In genomic region chr2:34308140-34308539, GRCh38 we compare ENCODE assay signal across 29 cellular contexts.
"Had no signal": no experiment of that assay in that cellular context is flagged by ENCODE, and none has a peak within 500 bp of the region (broad histone marks: within the 10 kb centered on the region; RNA-seq: fewer than 3 reads in every experiment).

No MANE protein-coding gene starts in this region.

- H3K36me3 Mint-ChIP-seq: activated naive CD4-positive, alpha-beta T cell treated with anti-CD3 and anti-CD28 coated beads, Interleukin-2, amount 50 U/mL, for 24 hours; activated naive CD8-positive, alpha-beta T cell treated with anti-CD3 and anti-CD28 coated beads, Interleukin-2, amount 10 ng/mL, durations not matched to agents 7 days and 5 days had no signal

- H3K9me3 ChIP-seq: ascending aorta, esophagus squamous epithelium had no signal

- H3K36me3 ChIP-seq: ascending aorta, brain microvascular endothelial cell, esophagus squamous epithelium, WERI-Rb-1 had no signal

- H3K9me3 Mint-ChIP-seq: activated CD4-positive, alpha-beta T cell treated with anti-CD3 and anti-CD28 coated beads, Interleukin-2, amount 10 ng/mL, durations not matched to agents 24 days and 14 days; activated naive CD4-positive, alpha-beta T cell treated with anti-CD3 and anti-CD28 coated beads, Interleukin-2, amount 50 U/mL, for 24 hours had no signal

- DNase-seq: activated B cell treated with CpG ODN at 0.5 μM for 24 hours; activated CD4-positive, alpha-beta memory T cell treated with anti-CD3 and anti-CD28 coated beads, Interleukin-2, amount 10 ng/mL, durations not matched to agents 7 days and 5 days; activated CD4-positive, alpha-beta T cell treated with anti-CD3 and anti-CD28 coated beads, Interleukin-2, amount 10 ng/mL, durations not matched to agents 24 days and 14 days; activated CD8-positive, alpha-beta memory T cell treated with anti-CD3 and anti-CD28 coated beads, Interleukin-2, amount 50 U/mL, for 48 hours; activated effector memory CD4-positive, alpha-beta T cell treated with Interleukin-2 at 50 U/mL for 16 hours; activated gamma-delta T cell treated with Interleukin-2 at 50 U/mL for 16 hours; activated naive CD4-positive, alpha-beta T cell treated with anti-CD3 and anti-CD28 coated beads for 36 hours; activated naive CD8-positive, alpha-beta T cell treated with anti-CD3 and anti-CD28 coated beads, Interleukin-2, amount 10 ng/mL, durations not matched to agents 7 days and 5 days; activated T-cell treated with anti-CD3 and anti-CD28 coated beads for 4 hours; activated T-cell treated with anti-CD3 and anti-CD28 coated beads, Interleukin-2, amount 50 U/mL, for 24 hours; activated T-cell treated with anti-CD3 and anti-CD28 coated beads, Interleukin-2, amount 50 U/mL, for 72 hours; brain microvascular endothelial cell; dorsolateral prefrontal cortex; effector memory CD4-positive, alpha-beta T cell; erythroblast; esophagus squamous epithelium; head of caudate nucleus; T-helper 1 cell; T-helper 17 cell; T1000; WERI-Rb-1 had no signal

- H3K27me3 Mint-ChIP-seq: activated B cell treated with CpG ODN at 0.5 μM for 24 hours; activated CD4-positive, alpha-beta memory T cell treated with anti-CD3 and anti-CD28 coated beads, Interleukin-2, amount 10 ng/mL, durations not matched to agents 7 days and 5 days; activated CD4-positive, alpha-beta T cell treated with anti-CD3 and anti-CD28 coated beads, Interleukin-2, amount 10 ng/mL, durations not matched to agents 24 days and 14 days; activated naive CD4-positive, alpha-beta T cell treated with anti-CD3 and anti-CD28 coated beads, Interleukin-2, amount 50 U/mL, for 24 hours; activated T-cell treated with anti-CD3 and anti-CD28 coated beads, Interleukin-2, amount 50 U/mL, for 24 hours; central memory CD8-positive, alpha-beta T cell; dendritic cell treated with granulocyte-macrophage colony-stimulating factor and Interleukin-4, amounts not matched to agents 40 ng/mL and 50 ng/mL, for 4 days; T-helper 17 cell had no signal

- H3K4me1 ChIP-seq: ascending aorta, esophagus squamous epithelium had no signal

- H3K27ac ChIP-seq: ascending aorta, brain microvascular endothelial cell, coronary artery, dorsolateral prefrontal cortex, esophagus squamous epithelium, WERI-Rb-1 had no signal

- H3K27ac Mint-ChIP-seq: activated B cell treated with CpG ODN at 0.5 μM for 24 hours; activated CD4-positive, alpha-beta memory T cell treated with anti-CD3 and anti-CD28 coated beads, Interleukin-2, amount 10 ng/mL, durations not matched to agents 7 days and 5 days; activated CD4-positive, alpha-beta T cell treated with anti-CD3 and anti-CD28 coated beads, Interleukin-2, amount 10 ng/mL, durations not matched to agents 24 days and 14 days; activated naive CD4-positive, alpha-beta T cell treated with anti-CD3 and anti-CD28 coated beads for 36 hours; activated naive CD4-positive, alpha-beta T cell treated with anti-CD3 and anti-CD28 coated beads, Interleukin-2, amount 50 U/mL, for 24 hours; activated naive CD8-positive, alpha-beta T cell treated with anti-CD3 and anti-CD28 coated beads, Interleukin-2, amount 10 ng/mL, durations not matched to agents 7 days and 5 days; activated T-cell treated with anti-CD3 and anti-CD28 coated beads, Interleukin-2, amount 50 U/mL, for 24 hours; activated T-cell treated with anti-CD3 and anti-CD28 coated beads, Interleukin-2, amount 50 U/mL, for 72 hours; dendritic cell treated with granulocyte-macrophage colony-stimulating factor and Interleukin-4, amounts not matched to agents 40 ng/mL and 50 ng/mL, for 4 days; T-helper 17 cell; T-helper 2 cell treated with Interferon-gamma antibody and Interleukin-4, amounts not matched to agents 5 μg/mL and 100 μg/mL, for 36 hours had no signal

- FAIRE-seq: frontal cortex had no signal

- H3K4me3 Mint-ChIP-seq: activated B cell treated with CpG ODN at 0.5 μM for 24 hours; activated CD4-positive, alpha-beta memory T cell treated with anti-CD3 and anti-CD28 coated beads, Interleukin-2, amount 10 ng/mL, durations not matched to agents 7 days and 5 days; activated CD4-positive, alpha-beta T cell treated with anti-CD3 and anti-CD28 coated beads, Interleukin-2, amount 10 ng/mL, durations not matched to agents 24 days and 14 days; activated naive CD4-positive, alpha-beta T cell treated with anti-CD3 and anti-CD28 coated beads for 36 hours; activated naive CD4-positive, alpha-beta T cell treated with anti-CD3 and anti-CD28 coated beads, Interleukin-2, amount 50 U/mL, for 24 hours; activated naive CD8-positive, alpha-beta T cell treated with anti-CD3 and anti-CD28 coated beads, Interleukin-2, amount 10 ng/mL, durations not matched to agents 7 days and 5 days; activated T-cell treated with anti-CD3 and anti-CD28 coated beads, Interleukin-2, amount 50 U/mL, for 24 hours; activated T-cell treated with anti-CD3 and anti-CD28 coated beads, Interleukin-2, amount 50 U/mL, for 72 hours; central memory CD8-positive, alpha-beta T cell; dendritic cell treated with granulocyte-macrophage colony-stimulating factor and Interleukin-4, amounts not matched to agents 40 ng/mL and 50 ng/mL, for 4 days; T-helper 17 cell; T-helper 2 cell treated with Interferon-gamma antibody and Interleukin-4, amounts not matched to agents 5 μg/mL and 100 μg/mL, for 36 hours had no signal

- H3K4me1 Mint-ChIP-seq: activated B cell treated with CpG ODN at 0.5 μM for 24 hours; activated CD4-positive, alpha-beta memory T cell treated with anti-CD3 and anti-CD28 coated beads, Interleukin-2, amount 10 ng/mL, durations not matched to agents 7 days and 5 days; activated CD4-positive, alpha-beta T cell treated with anti-CD3 and anti-CD28 coated beads, Interleukin-2, amount 10 ng/mL, durations not matched to agents 24 days and 14 days; activated naive CD4-positive, alpha-beta T cell treated with anti-CD3 and anti-CD28 coated beads, Interleukin-2, amount 50 U/mL, for 24 hours; activated naive CD8-positive, alpha-beta T cell treated with anti-CD3 and anti-CD28 coated beads, Interleukin-2, amount 10 ng/mL, durations not matched to agents 7 days and 5 days; central memory CD8-positive, alpha-beta T cell; T-helper 17 cell had no signal

- H3K4me3 ChIP-seq: ascending aorta, coronary artery, dorsolateral prefrontal cortex, esophagus squamous epithelium had no signal

- H3K27me3 ChIP-seq: ascending aorta, brain microvascular endothelial cell, dorsolateral prefrontal cortex, esophagus squamous epithelium had no signal

- ATAC-seq: activated CD4-positive, CD25-positive, alpha-beta regulatory T cell treated with anti-CD3 and anti-CD28 coated beads, Interleukin-2, amount 50 U/mL, for 24 hours; T-helper 17 cell had no signal
